ENCODE assay signal across 9 cellular contexts in genomic region chr12:10190558-10191388, GRCh38. TPM values are rescaled to one million over a fixed set of nuclear protein-coding genes. Genes with fewer than 3 reads are reported as not detected.
A peak's percentile ranks its signal among the peaks of the same experiment; 100 is the strongest.
DNase-seq lines count a peak whose midpoint lies in the region; ATAC-seq and TF ChIP-seq lines count a peak whose summit lies in the region.
"Had no signal": no experiment of that assay in that cellular context is flagged by ENCODE, and none has a peak within 500 bp of the region (broad histone marks: within the 10 kb centered on the region; RNA-seq: fewer than 3 reads in every experiment).

No MANE protein-coding gene starts in this region.

- H3K36me3 ChIP-seq in GM23248 (ENCODE audit: low read depth) (no peaks in the 10 kb centered on the region), Loucy (ENCODE audit: insufficient read depth, low read length) (no peaks in the 10 kb centered on the region), body of pancreas (replicated peaks in 1 of 2; ENCODE audit: insufficient read depth in 1 of 2, low read depth in 2 of 2) (no peaks in the 10 kb centered on the region)
- H3K36me3 ChIP-seq: BLaER1 treated with 17β-estradiol and CSF1 and Interleukin-3, amounts not matched to agents 10 nM and 100 nM had no signal

- no peak overlapping the region for H3K4me3 Mint-ChIP-seq in T-helper 2 cell treated with Interferon-gamma antibody and Interleukin-4, amounts not matched to agents 5 μg/mL and 100 μg/mL, for 36 hours

- H3K4me3 ChIP-seq in GM23248 (no peak overlapping the region), Loucy (ENCODE audit: low read length, poor library complexity, severe bottlenecking) (no peak overlapping the region), body of pancreas (no peak overlapping the region)
- H3K4me3 ChIP-seq: BLaER1 treated with 17β-estradiol and CSF1 and Interleukin-3, amounts not matched to agents 10 nM and 100 nM had no signal

- no peaks in the 10 kb centered on the region for H4K20me1 ChIP-seq in GM23248 (ENCODE audit: insufficient read depth)
- H4K20me1 ChIP-seq in Loucy (ENCODE audit: insufficient read depth, low read length, poor library complexity, severe bottlenecking), result no peaks in the 10 kb centered on the region
- H4K20me1 ChIP-seq: BLaER1 treated with 17β-estradiol and CSF1 and Interleukin-3, amounts not matched to agents 10 nM and 100 nM had no signal

- H3K4me1 Mint-ChIP-seq in T-helper 2 cell treated with Interferon-gamma antibody and Interleukin-4, amounts not matched to agents 5 μg/mL and 100 μg/mL, for 36 hours (ENCODE audit: low read depth), result peaks cover 7% of the 10 kb centered on the region

- no peaks in the 10 kb centered on the region for H3K9me3 ChIP-seq in GM23248 (ENCODE audit: low read depth)
- no peaks in the 10 kb centered on the region for H3K9me3 ChIP-seq in Loucy (ENCODE audit: insufficient read depth, low read depth, low read length)
- no peaks in the 10 kb centered on the region for H3K9me3 ChIP-seq in body of pancreas
- H3K9me3 ChIP-seq: BLaER1 treated with 17β-estradiol and CSF1 and Interleukin-3, amounts not matched to agents 10 nM and 100 nM had no signal

- no peaks in the 10 kb centered on the region for H3K9me3 Mint-ChIP-seq in T-helper 2 cell treated with Interferon-gamma antibody and Interleukin-4, amounts not matched to agents 5 μg/mL and 100 μg/mL, for 36 hours

- peak overlapping the region; percentile 52 for H3K4me2 ChIP-seq in GM23248 (ENCODE audit: unreplicated experiment)
- no peak overlapping the region for H3K4me2 ChIP-seq in Loucy (ENCODE audit: low read depth, low read length, poor library complexity, severe bottlenecking)
- H3K4me2 ChIP-seq: BLaER1 treated with 17β-estradiol and CSF1 and Interleukin-3, amounts not matched to agents 10 nM and 100 nM had no signal

- H3K9ac ChIP-seq in GM23248 (peak overlapping the region; percentile 44; the same call in 1 of the 2 replicates), Loucy (ENCODE audit: low read depth, low read length, poor library complexity, severe bottlenecking) (no peak overlapping the region)
- H3K9ac ChIP-seq: BLaER1 treated with 17β-estradiol and CSF1 and Interleukin-3, amounts not matched to agents 10 nM and 100 nM had no signal

- no peak for TF ChIP-seq POLR2A in body of pancreas (IDR thresholded peaks at IDR 0.05)

- H3K36me3 Mint-ChIP-seq in T-helper 2 cell treated with Interferon-gamma antibody and Interleukin-4, amounts not matched to agents 5 μg/mL and 100 μg/mL, for 36 hours (ENCODE audit: low read depth), result no peaks in the 10 kb centered on the region

- H3F3A ChIP-seq in GM23248 (ENCODE audit: insufficient read depth) (peaks cover 53% of the 10 kb centered on the region), Loucy (ENCODE audit: low read depth) (no peaks in the 10 kb centered on the region)

- intact Hi-C loops in body of pancreas (cut with DNase I), result no loop called here

- H3K27ac ChIP-seq in GM23248 (peak overlapping the region; percentile 81), body of pancreas (no peak overlapping the region)
- H3K27ac ChIP-seq: BLaER1 treated with 17β-estradiol and CSF1 and Interleukin-3, amounts not matched to agents 10 nM and 100 nM had no signal

- in situ Hi-C loops in GM23248 (cut with MboI), result no loop called here

- no peak overlapping the region for H2AFZ ChIP-seq in GM23248
- no peak overlapping the region for H2AFZ ChIP-seq in Loucy (ENCODE audit: low read length)

- peaks cover 53% of the 10 kb centered on the region for H3K4me1 ChIP-seq in GM23248 (ENCODE audit: insufficient read depth)
- H3K4me1 ChIP-seq in Loucy (ENCODE audit: insufficient read depth, low read length, poor library complexity, severe bottlenecking), result peaks cover 5% of the 10 kb centered on the region
- H3K4me1 ChIP-seq in body of pancreas, result no peaks in the 10 kb centered on the region

- ATAC-seq in body of pancreas, result peak; percentile 90

- DNase-seq in NCI-H1092 treated with DMSO at 0.1 percent for 48 hours (lab: John Stamatoyannopoulos, UW), result peak; percentile 52
- no peak for DNase-seq in NCI-H1092 (lab: John Stamatoyannopoulos, UW)
- DNase-seq in GM23248, result peak; percentile 83
- peak; percentile 30 for DNase-seq in T-helper 2 cell treated with Interferon-gamma antibody and Interleukin-4, amounts not matched to agents 5 μg/mL and 100 μg/mL, for 36 hours (ENCODE audit: low spot score)
- DNase-seq in body of pancreas, result peak; percentile 50 to 68 (median 62)
- DNase-seq in iPS-NIHi7 (ENCODE audit: extremely low spot score), result peak; percentile 81
- DNase-seq in stimulated activated CD4-positive, alpha-beta T cell treated with anti-CD3 and anti-CD28 coated beads, Interleukin-2, amount 100 ng/mL, for 4 hours (ENCODE audit: low read depth), result peak; percentile 32

- TF ChIP-seq CTCF in Loucy (conservative IDR thresholded peaks at IDR 0.05; ENCODE audit: low read length) (peak; percentile 68), body of pancreas (IDR thresholded peaks at IDR 0.05) (peak; percentile 50 to 81 (median 68))

- no peaks in the 10 kb centered on the region for H3K27me3 ChIP-seq in GM23248 (replicated peaks; ENCODE audit: insufficient read depth)
- H3K27me3 ChIP-seq in Loucy (ENCODE audit: insufficient read depth, low read length, poor library complexity, severe bottlenecking), result no peaks in the 10 kb centered on the region
- no peaks in the 10 kb centered on the region for H3K27me3 ChIP-seq in body of pancreas

- 29 to 32% methylated on average over 13 of the region's 13 CpGs for WGBS in GM23248 (ENCODE audit: low coverage in 1 of 2, low lambda C conversion rate in 2 of 2, missing lambda C conversion rate in 2 of 2), 2 experiments
- WGBS in body of pancreas, 2 donors, result 23 to 25% methylated on average over 13 of the region's 13 CpGs

- peaks cover 27% of the 10 kb centered on the region for H3K27me3 Mint-ChIP-seq in T-helper 2 cell treated with Interferon-gamma antibody and Interleukin-4, amounts not matched to agents 5 μg/mL and 100 μg/mL, for 36 hours (ENCODE audit: low read depth)

- H3K79me2 ChIP-seq in GM23248 (ENCODE audit: insufficient read depth) (no peaks in the 10 kb centered on the region), Loucy (ENCODE audit: insufficient read depth, low read length) (no peaks in the 10 kb centered on the region)

- H3K9me2 ChIP-seq in GM23248 (ENCODE audit: insufficient read depth) (no peaks in the 10 kb centered on the region), Loucy (replicated peaks; ENCODE audit: low read depth, low read length) (no peaks in the 10 kb centered on the region)

- H3K27ac Mint-ChIP-seq in T-helper 2 cell treated with Interferon-gamma antibody and Interleukin-4, amounts not matched to agents 5 μg/mL and 100 μg/mL, for 36 hours, result no peak overlapping the region

RNA-seq across cellular contexts. Expression of gene TMEM52B, which starts 11.9 kb away (rescaled TPM):
- total RNA-seq in GM23248 (2014; rRNA removed; shearing (Covaris generic)), result 6.7 TPM in 1 of 2 replicates, not detected in the other
- 0.25 and 0.98 TPM in 2 replicates for polyA plus RNA-seq in GM23248 (2016; fragmentation: Nextera tagmentation; extraction: Ambion mirVana)
- under 1 TPM in 1 of 2 donors, not detected in 1; 0.26 TPM for total RNA-seq in body of pancreas

RNA-seq across cellular contexts. Expression of gene OLR1, which starts 18.8 kb away (rescaled TPM):
- 6.3 and 6.8 TPM in 2 replicates for total RNA-seq in GM23248 (2014; rRNA removed; shearing (Covaris generic))
- polyA plus RNA-seq in GM23248 (2016; fragmentation: Nextera tagmentation; extraction: Ambion mirVana), result 4.4 and 4.6 TPM in 2 replicates
- 1 to 10 TPM in 1 of 2 donors, under 1 TPM in 1; 0.66 to 5.7 TPM for total RNA-seq in body of pancreas

RNA-seq across cellular contexts. Expression of gene GABARAPL1, which starts 21.9 kb away (rescaled TPM):
- total RNA-seq in GM23248 (2014; rRNA removed; shearing (Covaris generic)), result 98.6 and 127 TPM in 2 replicates
- 94.9 and 97.4 TPM in 2 replicates for polyA plus RNA-seq in GM23248 (2016; fragmentation: Nextera tagmentation; extraction: Ambion mirVana)
- 10 to 100 TPM; 51.4 to 86.9 TPM for total RNA-seq in body of pancreas
